In genomic region chr12:6425588-6426531, GRCh38 we compare ENCODE assay signal across 12 cellular contexts. TPM values are rescaled to one million over a fixed set of nuclear protein-coding genes. Genes with fewer than 3 reads are reported as not detected.
DNase-seq lines count a peak whose midpoint lies in the region; ATAC-seq and TF ChIP-seq lines count a peak whose summit lies in the region.
"Had no signal": no experiment of that assay in that cellular context is flagged by ENCODE, and none has a peak within 500 bp of the region (broad histone marks: within the 10 kb centered on the region; RNA-seq: fewer than 3 reads in every experiment).

No MANE protein-coding gene starts in this region.

- peak overlapping the region; percentile 96 for H3K27ac Mint-ChIP-seq in CD8-positive, alpha-beta T cell
- H3K27ac Mint-ChIP-seq in activated T-helper 1 cell treated with anti-CD3 and anti-CD28 coated beads, Interleukin-12 subunit alpha, Interleukin-12 subunit beta, Interleukin-2, Interleukin-4 antibody, amounts not matched to agents 30 ng/mL and 10 ng/mL and 1 ng/mL, durations not matched to agents 14 hours and 24 hours and 36 hours = peak overlapping the region; percentile 99

- intact Hi-C loops in CD8-positive, alpha-beta T cell (cut with DNase I, micrococcal nuclease) = loop anchor here (1.0 to 10.0 kb wide), 4 partner anchors 8 to 349 kb away; partner anchors contain the start of genes CD27 (in 1 of the 2), IFFO1 (in 1 of the 2) and LAG3 (in 1 of the 2)
- intact Hi-C loops in activated T-helper 1 cell treated with anti-CD3 and anti-CD28 coated beads, Interleukin-12 subunit alpha, Interleukin-12 subunit beta, Interleukin-2, Interleukin-4 antibody, amounts not matched to agents 30 ng/mL and 10 ng/mL and 1 ng/mL, durations not matched to agents 14 hours and 24 hours and 36 hours (cut with micrococcal nuclease) = loop anchor here (2.0 to 10.0 kb wide), 3 partner anchors 37 to 259 kb away; partner anchors contain the start of gene ZNF384

- H3K36me3 ChIP-seq in CD8-positive, alpha-beta T cell (ENCODE audit: insufficient read depth, low read length) = no peaks in the 10 kb centered on the region
- no peaks in the 10 kb centered on the region for H3K36me3 ChIP-seq in mucosa of rectum (ENCODE audit: control insufficient read depth in 2 of 2, insufficient read depth in 2 of 2, low read length in 2 of 2)
- H3K36me3 ChIP-seq: HAP-1, upper lobe of right lung had no signal

- peaks cover 53% of the 10 kb centered on the region for H3K4me1 Mint-ChIP-seq in CD8-positive, alpha-beta T cell (ENCODE audit: low read depth)
- H3K4me1 Mint-ChIP-seq in activated T-helper 1 cell treated with anti-CD3 and anti-CD28 coated beads, Interleukin-12 subunit alpha, Interleukin-12 subunit beta, Interleukin-2, Interleukin-4 antibody, amounts not matched to agents 30 ng/mL and 10 ng/mL and 1 ng/mL, durations not matched to agents 14 hours and 24 hours and 36 hours (ENCODE audit: low read depth) = peaks cover 60% of the 10 kb centered on the region

- H3K27me3 ChIP-seq in CD8-positive, alpha-beta T cell (ENCODE audit: insufficient read depth, low read length) = no peaks in the 10 kb centered on the region
- H3K27me3 ChIP-seq in mucosa of rectum (ENCODE audit: control insufficient read depth in 2 of 2, insufficient read depth in 2 of 2, low read length in 2 of 2) = no peaks in the 10 kb centered on the region
- no peaks in the 10 kb centered on the region for H3K27me3 ChIP-seq in foreskin keratinocyte
- H3K27me3 ChIP-seq: upper lobe of right lung had no signal

- TF ChIP-seq CTCF in CD8-positive, alpha-beta T cell (IDR thresholded peaks at IDR 0.05) = no peak
- TF ChIP-seq CTCF in foreskin keratinocyte (conservative IDR thresholded peaks at IDR 0.05) = no peak

- H3K4me3 ChIP-seq in CD8-positive, alpha-beta T cell (ENCODE audit: low read depth, low read length) = peak overlapping the region; percentile 0
- no peak overlapping the region for H3K4me3 ChIP-seq in mucosa of rectum (ENCODE audit: low read length in 2 of 2)
- H3K4me3 ChIP-seq: HAP-1, upper lobe of right lung had no signal

- POLR2A ChIA-PET in CD8-positive, alpha-beta T cell (lab: Charles Lee) = interaction anchor here (0.6 to 7.4 kb wide), 9 partner anchors 20 to 125 kb away, joined by 3 to 109 read pairs (median 4); partner anchors contain the start of genes GAPDH, TAPBPL and VAMP1

- no peak overlapping the region for H3K9ac ChIP-seq in mucosa of rectum (ENCODE audit: low read depth in 1 of 2, low read length in 2 of 2)

- peak overlapping the region; percentile 61 for H3K27ac ChIP-seq in CD8-positive, alpha-beta T cell (ENCODE audit: low read depth, low read length)
- H3K27ac ChIP-seq in mucosa of rectum (ENCODE audit: low read depth in 2 of 2, low read length in 2 of 2) (peak overlapping the region; percentile 52 to 79), foreskin keratinocyte (no peak overlapping the region)
- H3K27ac ChIP-seq: upper lobe of right lung had no signal

- no peak for ATAC-seq in CD8-positive, alpha-beta T cell
- no peak for ATAC-seq in HG03139 (IDR thresholded peaks at IDR 0.05; ENCODE audit: unreplicated experiment)
- no peak for ATAC-seq in foreskin keratinocyte
- ATAC-seq: upper lobe of right lung had no signal

- H3K4me3 Mint-ChIP-seq in CD8-positive, alpha-beta T cell = no peak overlapping the region
- peak overlapping the region; percentile 84 for H3K4me3 Mint-ChIP-seq in activated T-helper 1 cell treated with anti-CD3 and anti-CD28 coated beads, Interleukin-12 subunit alpha, Interleukin-12 subunit beta, Interleukin-2, Interleukin-4 antibody, amounts not matched to agents 30 ng/mL and 10 ng/mL and 1 ng/mL, durations not matched to agents 14 hours and 24 hours and 36 hours

- H3K4me1 ChIP-seq in CD8-positive, alpha-beta T cell (ENCODE audit: insufficient read depth, low read length) = peaks cover 46% of the 10 kb centered on the region
- H3K4me1 ChIP-seq in mucosa of rectum (ENCODE audit: control insufficient read depth in 2 of 2, insufficient read depth in 2 of 2, low read length in 2 of 2) = peaks cover 15% of the 10 kb centered on the region in 2 donors
- peaks cover 2% of the 10 kb centered on the region for H3K4me1 ChIP-seq in foreskin keratinocyte

- no peaks in the 10 kb centered on the region for H3K9me3 Mint-ChIP-seq in CD8-positive, alpha-beta T cell
- no peaks in the 10 kb centered on the region for H3K9me3 Mint-ChIP-seq in activated T-helper 1 cell treated with anti-CD3 and anti-CD28 coated beads, Interleukin-12 subunit alpha, Interleukin-12 subunit beta, Interleukin-2, Interleukin-4 antibody, amounts not matched to agents 30 ng/mL and 10 ng/mL and 1 ng/mL, durations not matched to agents 14 hours and 24 hours and 36 hours

- TF ChIP-seq POLR2A in GM19193 (IDR thresholded peaks at IDR 0.05; ENCODE audit: extremely low read depth, insufficient read depth, insufficient read length) = peak; percentile 56

- no peaks in the 10 kb centered on the region for H3K27me3 Mint-ChIP-seq in CD8-positive, alpha-beta T cell (ENCODE audit: low read depth)
- H3K27me3 Mint-ChIP-seq in activated T-helper 1 cell treated with anti-CD3 and anti-CD28 coated beads, Interleukin-12 subunit alpha, Interleukin-12 subunit beta, Interleukin-2, Interleukin-4 antibody, amounts not matched to agents 30 ng/mL and 10 ng/mL and 1 ng/mL, durations not matched to agents 14 hours and 24 hours and 36 hours (ENCODE audit: insufficient read depth) = peaks cover 1% of the 10 kb centered on the region

- H3K9me3 ChIP-seq in CD8-positive, alpha-beta T cell (ENCODE audit: low read length) = no peaks in the 10 kb centered on the region
- no peaks in the 10 kb centered on the region for H3K9me3 ChIP-seq in mucosa of rectum (ENCODE audit: control insufficient read depth in 2 of 2, low read length in 2 of 2)
- H3K9me3 ChIP-seq: HAP-1, upper lobe of right lung had no signal

- peak in 2 of 7 experiments; percentile 20 to 28 for DNase-seq in CD8-positive, alpha-beta T cell
- DNase-seq in activated T-helper 1 cell treated with anti-CD3 and anti-CD28 coated beads, Interleukin-12 subunit alpha, Interleukin-12 subunit beta, Interleukin-2, Interleukin-4 antibody, amounts not matched to agents 30 ng/mL and 10 ng/mL and 1 ng/mL, durations not matched to agents 14 hours and 24 hours and 36 hours (ENCODE audit: low spot score) = no peak
- no peak for DNase-seq in SW 1271 (lab: John Stamatoyannopoulos, UW)
- no peak for DNase-seq in NCI-H1436 treated with DMSO at 0.1 percent for 48 hours (lab: John Stamatoyannopoulos, UW)
- no peak for DNase-seq in foreskin keratinocyte
- DNase-seq: kidney glomerular epithelial cell, NCI-H774, upper lobe of right lung had no signal

- no peaks in the 10 kb centered on the region for H3K36me3 Mint-ChIP-seq in CD8-positive, alpha-beta T cell
- H3K36me3 Mint-ChIP-seq in activated T-helper 1 cell treated with anti-CD3 and anti-CD28 coated beads, Interleukin-12 subunit alpha, Interleukin-12 subunit beta, Interleukin-2, Interleukin-4 antibody, amounts not matched to agents 30 ng/mL and 10 ng/mL and 1 ng/mL, durations not matched to agents 14 hours and 24 hours and 36 hours (ENCODE audit: low read depth) = no peaks in the 10 kb centered on the region

- CTCF ChIA-PET in CD8-positive, alpha-beta T cell (lab: Charles Lee) = interaction anchor here (1.1 to 8.3 kb wide), 13 partner anchors 12 to 140 kb away, joined by 3 to 284 read pairs (median 11); partner anchors contain the start of genes CD27, GAPDH and TAPBPL

RNA-seq across cellular contexts. Expression of gene CD27, which starts 18.9 kb away (rescaled TPM):
- total RNA-seq in CD8-positive, alpha-beta T cell = 10 to 100 TPM; 38.4 to 39.2 TPM
- total RNA-seq in activated T-helper 1 cell treated with anti-CD3 and anti-CD28 coated beads, Interleukin-12 subunit alpha, Interleukin-12 subunit beta, Interleukin-2, Interleukin-4 antibody, amounts not matched to agents 30 ng/mL and 10 ng/mL and 1 ng/mL, durations not matched to agents 14 hours and 24 hours and 36 hours = 82.1 and 82.3 TPM in 2 replicates
- not detected in 2 replicates for total RNA-seq in foreskin keratinocyte
- polyA plus RNA-seq in foreskin keratinocyte = not detected in 2 replicates

RNA-seq across cellular contexts. Expression of gene TAPBPL, which starts 26.0 kb away (rescaled TPM):
- 10 to 100 TPM; 11.8 to 12.2 TPM for total RNA-seq in CD8-positive, alpha-beta T cell
- total RNA-seq in activated T-helper 1 cell treated with anti-CD3 and anti-CD28 coated beads, Interleukin-12 subunit alpha, Interleukin-12 subunit beta, Interleukin-2, Interleukin-4 antibody, amounts not matched to agents 30 ng/mL and 10 ng/mL and 1 ng/mL, durations not matched to agents 14 hours and 24 hours and 36 hours = 34.1 and 34.3 TPM in 2 replicates
- 7.1 and 15.8 TPM in 2 replicates for total RNA-seq in foreskin keratinocyte
- polyA plus RNA-seq in foreskin keratinocyte = 7.3 and 13.9 TPM in 2 replicates

RNA-seq across cellular contexts. Expression of gene LTBR, which starts 41.9 kb away (rescaled TPM):
- under 1 TPM in 1 of 2 experiments, not detected in 1; 0.44 TPM for total RNA-seq in CD8-positive, alpha-beta T cell
- total RNA-seq in activated T-helper 1 cell treated with anti-CD3 and anti-CD28 coated beads, Interleukin-12 subunit alpha, Interleukin-12 subunit beta, Interleukin-2, Interleukin-4 antibody, amounts not matched to agents 30 ng/mL and 10 ng/mL and 1 ng/mL, durations not matched to agents 14 hours and 24 hours and 36 hours = 0.64 and 1.3 TPM in 2 replicates
- total RNA-seq in foreskin keratinocyte = 112 and 121 TPM in 2 replicates
- polyA plus RNA-seq in foreskin keratinocyte = 119 and 138 TPM in 2 replicates

RNA-seq across cellular contexts. Expression of gene VAMP1, which starts 44.6 kb away (rescaled TPM):
- 10 to 100 TPM; 43.9 to 50.9 TPM for total RNA-seq in CD8-positive, alpha-beta T cell
- 49.7 and 52.8 TPM in 2 replicates for total RNA-seq in activated T-helper 1 cell treated with anti-CD3 and anti-CD28 coated beads, Interleukin-12 subunit alpha, Interleukin-12 subunit beta, Interleukin-2, Interleukin-4 antibody, amounts not matched to agents 30 ng/mL and 10 ng/mL and 1 ng/mL, durations not matched to agents 14 hours and 24 hours and 36 hours
- total RNA-seq in foreskin keratinocyte = 1.8 and 2.9 TPM in 2 replicates
- polyA plus RNA-seq in foreskin keratinocyte = 2.0 and 2.9 TPM in 2 replicates

RNA-seq across cellular contexts. Expression of gene SCNN1A, which starts 50.5 kb away (rescaled TPM):
- total RNA-seq in CD8-positive, alpha-beta T cell = 1 to 10 TPM in 1 of 2 experiments, under 1 TPM in 1; 0.50 to 1.1 TPM
- 0.05 and 0.32 TPM in 2 replicates for total RNA-seq in activated T-helper 1 cell treated with anti-CD3 and anti-CD28 coated beads, Interleukin-12 subunit alpha, Interleukin-12 subunit beta, Interleukin-2, Interleukin-4 antibody, amounts not matched to agents 30 ng/mL and 10 ng/mL and 1 ng/mL, durations not matched to agents 14 hours and 24 hours and 36 hours
- total RNA-seq in foreskin keratinocyte = 1.1 and 3.2 TPM in 2 replicates
- polyA plus RNA-seq in foreskin keratinocyte = 1.2 and 3.2 TPM in 2 replicates

Comparison
In these comparisons a context has a peak if more than half of its experiments do, and no peak if none do; other contexts are left out.
1. RNA of gene CD27, which starts 18.9 kb away (total RNA-seq): 82.1 to 82.3 TPM in activated T-helper 1 cell treated with anti-CD3 and anti-CD28 coated beads, Interleukin-12 subunit alpha, Interleukin-12 subunit beta, Interleukin-2, Interleukin-4 antibody, amounts not matched to agents 30 ng/mL and 10 ng/mL and 1 ng/mL, durations not matched to agents 14 hours and 24 hours and 36 hours and 38.4 to 39.2 TPM in CD8-positive, alpha-beta T cell; not detected in foreskin keratinocyte; every median in the first group is over 10 times any median in the second.
2. RNA of gene LTBR, which starts 41.9 kb away (total RNA-seq): 112 to 121 TPM in foreskin keratinocyte; 0.64 to 1.3 TPM in activated T-helper 1 cell treated with anti-CD3 and anti-CD28 coated beads, Interleukin-12 subunit alpha, Interleukin-12 subunit beta, Interleukin-2, Interleukin-4 antibody, amounts not matched to agents 30 ng/mL and 10 ng/mL and 1 ng/mL, durations not matched to agents 14 hours and 24 hours and 36 hours and 0.44 TPM in CD8-positive, alpha-beta T cell; every median in the first group is over 10 times any median in the second.